ENCODE assay signal across 8 cellular contexts in genomic region chr4:108849611-108850406, GRCh38.
DNase-seq lines count a peak whose midpoint lies in the region; ATAC-seq and TF ChIP-seq lines count a peak whose summit lies in the region.

No MANE protein-coding gene starts in this region.

- H3K9me3 Mint-ChIP-seq in activated T-helper 17 cell treated with anti-CD3 and anti-CD28 coated beads, Interleukin-2, amount 50 U/mL, for 72 hours = no peaks in the 10 kb centered on the region

- no peaks in the 10 kb centered on the region for H3K27me3 Mint-ChIP-seq in activated T-helper 17 cell treated with anti-CD3 and anti-CD28 coated beads, Interleukin-2, amount 50 U/mL, for 72 hours

- POLR2A ChIA-PET in AG04450 (lab: Yijun Ruan, JAX) = interaction anchor here (0.7 to 0.8 kb wide), 5 partner anchors 32 to 230 kb away, joined by 3 to 7 read pairs (median 3); no protein-coding TSS in a partner anchor

- DNase-seq in AG04450 (ENCODE audit: low read depth, low spot score) (peak; percentile 53), smooth muscle cell of the brain vasculature (ENCODE audit: low read depth, low spot score) (peak; percentile 33), HuH-7 (ENCODE audit: low spot score) (no peak), left lung (no peak), LoVo (ENCODE audit: low spot score) (no peak)

- H3K27me3 ChIP-seq in AG04450 (ENCODE audit: control insufficient read depth, insufficient read depth, low read length) (no peaks in the 10 kb centered on the region), left lung (no peaks in the 10 kb centered on the region)

- H3K4me3 Mint-ChIP-seq in activated T-helper 17 cell treated with anti-CD3 and anti-CD28 coated beads, Interleukin-2, amount 50 U/mL, for 72 hours = peak overlapping the region; percentile 32

- H3K4me3 ChIP-seq in AG04450 (ENCODE audit: low read depth, low read length) (no peak overlapping the region), left lung (no peak overlapping the region)

- H3K27ac ChIP-seq in AG04450 (ENCODE audit: low read depth, low read length) (peak overlapping the region; percentile 39), left lung (no peak overlapping the region)

- TF ChIP-seq CTCF in AG04450 (IDR thresholded peaks at IDR 0.05; ENCODE audit: low read depth, low read length) (no peak), left lung (IDR thresholded peaks at IDR 0.05) (no peak)

- no peaks in the 10 kb centered on the region for H3K9me3 ChIP-seq in AG04450 (ENCODE audit: control insufficient read depth, insufficient read depth, low read length)
- no peaks in the 10 kb centered on the region for H3K9me3 ChIP-seq in left lung

- H3K27ac Mint-ChIP-seq in activated T-helper 17 cell treated with anti-CD3 and anti-CD28 coated beads, Interleukin-2, amount 50 U/mL, for 72 hours = no peak overlapping the region

- H3K36me3 ChIP-seq in left lung = no peaks in the 10 kb centered on the region

- no peaks in the 10 kb centered on the region for H3K4me1 ChIP-seq in left lung

- CTCF ChIA-PET in AG04450 (lab: Charles Lee) = interaction anchor here (0.5 to 1.4 kb wide), 4 partner anchors 16 to 859 kb away, joined by 3 to 11 read pairs (median 4); no protein-coding TSS in a partner anchor

- H3K36me3 Mint-ChIP-seq in activated T-helper 17 cell treated with anti-CD3 and anti-CD28 coated beads, Interleukin-2, amount 50 U/mL, for 72 hours (ENCODE audit: low read depth) = no peaks in the 10 kb centered on the region

- peaks cover 4% of the 10 kb centered on the region for H3K4me1 Mint-ChIP-seq in activated T-helper 17 cell treated with anti-CD3 and anti-CD28 coated beads, Interleukin-2, amount 50 U/mL, for 72 hours

- intact Hi-C loops in left lung (cut with DNase I) = no loop called here

- ATAC-seq in GM19397 (IDR thresholded peaks at IDR 0.05; ENCODE audit: unreplicated experiment) = peak; percentile 98
- ATAC-seq in HG03342 (IDR thresholded peaks at IDR 0.05; ENCODE audit: unreplicated experiment) = peak; percentile 96
- ATAC-seq in activated T-helper 17 cell treated with anti-CD3 and anti-CD28 coated beads, Interleukin-2, amount 50 U/mL, for 72 hours (replicated peaks) = peak; percentile 81
- no peak for ATAC-seq in left lung

Comparison
In these comparisons a context has a peak if more than half of its experiments do, and no peak if none do; other contexts are left out.
1. DNase-seq: peak in AG04450 (single experiment) and smooth muscle cell of the brain vasculature (single experiment); none in HuH-7 (single experiment), left lung (0 of 2) and LoVo (single experiment).